Comparison of ENCODE assay signal across 2 cellular contexts in genomic region chr9:125254231-125254630, GRCh38.
TF ChIP-seq lines count a peak whose summit lies in the region.

No MANE protein-coding gene starts in this region.

TF ChIP-seq in A549, 52 proteins besides CTCF, POLR2A, EP300 and RAD21:
- TF ChIP-seq MYC (IDR thresholded peaks at IDR 0.05; ENCODE audit: borderline replicate concordance, low read length) (no peak), MAFK (IDR thresholded peaks at IDR 0.05; ENCODE audit: partially characterized antibody) (peak; percentile 4)

TF ChIP-seq in K562, 482 proteins besides CTCF, POLR2A, EP300 and RAD21:
- TF ChIP-seq NONO (IDR thresholded peaks at IDR 0.05; ENCODE audit: low read depth in 2 of 2, low read length in 1 of 2) (no peak), NCOR1 (IDR thresholded peaks at IDR 0.05) (no peak), ARID4B (CRISPR knock-in tag; IDR thresholded peaks at IDR 0.05) (no peak), ZNF316 (IDR thresholded peaks at IDR 0.05) (peak; percentile 62), HIVEP1 (CRISPR knock-in tag; IDR thresholded peaks at IDR 0.05) (no peak), CBFA2T3 (IDR thresholded peaks at IDR 0.05) (no peak), GTF2B (IDR thresholded peaks at IDR 0.05; ENCODE audit: extremely low read depth, insufficient read length) (no peak), FOXO4 (CRISPR knock-in tag; IDR thresholded peaks at IDR 0.05) (no peak), SP2 (IDR thresholded peaks at IDR 0.05; ENCODE audit: extremely low read depth, low read depth, low read length, poor library complexity, severe bottlenecking) (no peak), MAFG (tag; conservative IDR thresholded peaks at IDR 0.05) (0 out of 2 replicates have a peak, but pooled peaks have one; percentile 5), FOS (IDR thresholded peaks at IDR 0.05; ENCODE audit: extremely low read depth, insufficient read length) (no peak), SIN3B (IDR thresholded peaks at IDR 0.05; ENCODE audit: low read depth) (no peak), ZBTB49 (CRISPR knock-in tag; IDR thresholded peaks at IDR 0.05; ENCODE audit: borderline replicate concordance) (no peak), C11orf30 (IDR thresholded peaks at IDR 0.05; ENCODE audit: low read depth) (peak; percentile 38; the same call in 1 of the 2 replicates), IRF1 (CRISPR knock-in tag; IDR thresholded peaks at IDR 0.05; ENCODE audit: borderline replicate concordance) (no peak), ZNF79 (CRISPR knock-in tag; IDR thresholded peaks at IDR 0.05; ENCODE audit: low read depth) (no peak)
